ENCODE assay signal across 16 cellular contexts in the genomic region with DNA sequence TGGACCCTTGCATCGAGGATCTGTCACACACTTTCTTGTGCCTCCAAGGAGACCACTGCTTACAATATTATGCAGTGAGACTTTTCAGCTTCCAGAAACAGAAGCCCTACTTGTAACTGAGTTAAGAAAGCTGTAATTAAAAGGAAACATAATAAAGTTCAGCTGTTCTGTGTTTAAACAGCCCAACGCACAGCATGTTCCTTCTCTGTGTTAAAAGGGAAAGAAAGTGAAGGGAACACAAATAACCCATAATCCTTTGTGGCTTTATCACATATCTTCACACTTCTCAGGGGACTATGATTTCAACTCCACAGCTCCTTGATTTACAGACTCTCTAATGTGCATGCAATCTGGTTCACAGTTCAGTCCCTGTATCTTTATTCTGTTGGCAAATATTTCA.
"Had no signal": no experiment of that assay in that cellular context is flagged by ENCODE, and none has a peak within 500 bp of the region (broad histone marks: within the 10 kb centered on the region; RNA-seq: fewer than 3 reads in every experiment).

No MANE protein-coding gene starts in this region.

- H3K9me3 ChIP-seq: colonic mucosa, prostate gland, vagina had no signal

- H3K4me2 ChIP-seq: neural progenitor cell had no signal

- H3K4me1 ChIP-seq: colonic mucosa, vagina had no signal

- H3K9ac ChIP-seq: neural progenitor cell had no signal

- H3K27me3 ChIP-seq: colonic mucosa, neural progenitor cell, vagina had no signal

- H3K36me3 ChIP-seq: colonic mucosa, neural progenitor cell, prostate gland, vagina had no signal

- ATAC-seq: stimulated activated naive CD8-positive, alpha-beta T cell treated with anti-CD3 and anti-CD28 coated beads, Interleukin-15, Interleukin-2, amounts not matched to agents 100 U/mL and 50 U/mL, for 24 hours; WTC11 had no signal

- DNase-seq: activated CD4-positive, alpha-beta memory T cell treated with anti-CD3 and anti-CD28 coated beads for 36 hours; activated CD4-positive, alpha-beta T cell treated with anti-CD3 and anti-CD28 coated beads for 4 hours; activated T-cell treated with anti-CD3 and anti-CD28 coated beads for 4 hours; amniotic stem cell; central memory CD4-positive, alpha-beta T cell; colonic mucosa; head of caudate nucleus; immature natural killer cell; midbrain; right cardiac atrium; stimulated activated naive CD8-positive, alpha-beta T cell treated with anti-CD3 and anti-CD28 coated beads, Interleukin-15, Interleukin-2, amounts not matched to agents 100 U/mL and 50 U/mL, for 24 hours had no signal

- H3K4me3 ChIP-seq: colonic mucosa, neural progenitor cell, prostate gland, skin epidermis, vagina had no signal

- H2AFZ ChIP-seq: neural progenitor cell had no signal

- H3K27ac ChIP-seq: colonic mucosa, neural progenitor cell, prostate gland, skin epidermis, vagina had no signal
